ENCODE assay signal across 1 cellular context in the genomic region with DNA sequence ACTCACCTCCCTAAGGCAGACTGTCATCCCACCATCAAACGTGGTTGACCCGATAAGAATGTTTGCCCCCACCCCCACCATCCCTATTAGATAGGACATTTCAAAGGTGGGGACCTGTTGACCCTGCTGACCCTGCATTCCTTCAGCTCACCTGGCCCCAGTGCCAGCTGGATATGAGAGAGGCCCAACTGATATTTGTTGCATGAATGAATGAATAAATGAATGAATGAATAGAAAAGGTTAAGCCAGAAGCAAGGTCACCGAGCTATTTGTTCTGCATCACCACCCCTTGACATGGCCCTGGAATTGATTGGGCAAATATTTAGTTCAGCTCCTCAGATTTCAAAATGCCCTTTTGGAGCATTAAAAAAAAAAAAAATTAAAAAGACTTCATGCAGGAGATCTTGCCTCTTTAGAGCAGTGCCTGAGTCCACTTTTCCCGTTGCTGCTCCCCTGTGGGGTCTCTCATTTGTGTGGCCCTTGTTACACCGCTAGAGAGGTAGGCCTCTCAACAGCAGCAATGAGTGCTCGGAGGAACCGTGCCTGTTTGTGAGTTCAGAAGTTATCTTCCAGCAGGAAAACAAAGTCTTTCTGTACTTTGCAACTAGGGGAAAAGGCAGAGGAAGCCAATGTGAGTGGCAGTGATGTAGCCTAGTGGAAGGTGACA.
A peak's percentile ranks its signal among the peaks of the same experiment; 100 is the strongest.
TF ChIP-seq lines count a peak whose summit lies in the region.

No MANE protein-coding gene starts in this region.

TF ChIP-seq in HepG2, 621 proteins besides CTCF, POLR2A, EP300 and RAD21 (continued from another document and continues in another):
- TF ChIP-seq MAZ (IDR thresholded peaks at IDR 0.05; ENCODE audit: borderline replicate concordance, low read depth, low read length) (no peak), MAZ (CRISPR knock-in tag; IDR thresholded peaks at IDR 0.05; ENCODE audit: low read depth) (no peak), NFE2 (CRISPR knock-in tag; IDR thresholded peaks at IDR 0.05) (no peak), ZSCAN31 (CRISPR knock-in tag; IDR thresholded peaks at IDR 0.05; ENCODE audit: low read depth) (0 out of 2 replicates have a peak, but pooled peaks have one; percentile 65), POLR2G (IDR thresholded peaks at IDR 0.05; ENCODE audit: low read depth, low read length) (no peak), CENPX (CRISPR knock-in tag; IDR thresholded peaks at IDR 0.05) (no peak), AGO2 (optimal IDR thresholded peaks at IDR 0.05; ENCODE audit: low read depth, low read length) (no peak), ZNF644 (CRISPR knock-in tag; IDR thresholded peaks at IDR 0.05; ENCODE audit: low read depth) (0 out of 2 replicates have a peak, but pooled peaks have one; percentile 50), ZNF17 (CRISPR knock-in tag; IDR thresholded peaks at IDR 0.05) (no peak), SMAD9 (CRISPR knock-in tag; IDR thresholded peaks at IDR 0.05) (no peak), MIXL1 (CRISPR knock-in tag; IDR thresholded peaks at IDR 0.05) (peak; percentile 70), ATAD3A (CRISPR knock-in tag; IDR thresholded peaks at IDR 0.05) (no peak), GATAD1 (CRISPR knock-in tag; IDR thresholded peaks at IDR 0.05) (no peak), FOXM1 (CRISPR knock-in tag; IDR thresholded peaks at IDR 0.05) (no peak), ZNF749 (CRISPR knock-in tag; IDR thresholded peaks at IDR 0.05; ENCODE audit: borderline replicate concordance) (no peak), ZNF878 (CRISPR knock-in tag; IDR thresholded peaks at IDR 0.05) (no peak), ZNF335 (CRISPR knock-in tag; IDR thresholded peaks at IDR 0.05) (no peak), ZNF850 (CRISPR knock-in tag; conservative IDR thresholded peaks at IDR 0.05) (no peak), SP1 (IDR thresholded peaks at IDR 0.05) (no peak), SP1 (CRISPR knock-in tag; IDR thresholded peaks at IDR 0.05) (no peak), ZNF484 (CRISPR knock-in tag; IDR thresholded peaks at IDR 0.05; ENCODE audit: borderline replicate concordance, low read depth) (no peak), RFXANK (CRISPR knock-in tag; IDR thresholded peaks at IDR 0.05) (no peak), SYNCRIP (IDR thresholded peaks at IDR 0.05; ENCODE audit: insufficient read depth, low read depth, low read length) (no peak), EZH2 (conservative IDR thresholded peaks at IDR 0.05; ENCODE audit: low read depth, low read length) (no peak), ZNF296 (CRISPR knock-in tag; conservative IDR thresholded peaks at IDR 0.05) (no peak), ZNF562 (CRISPR knock-in tag; IDR thresholded peaks at IDR 0.05; ENCODE audit: borderline replicate concordance) (no peak), TOPORS (CRISPR knock-in tag; IDR thresholded peaks at IDR 0.05) (peak; percentile 37; the same call in 1 of the 2 replicates), SAFB2 (CRISPR knock-in tag; IDR thresholded peaks at IDR 0.05; ENCODE audit: borderline replicate concordance, low read depth) (0 out of 2 replicates have a peak, but pooled peaks have one; percentile 16), NR2F1 (CRISPR knock-in tag; IDR thresholded peaks at IDR 0.05) (peak; percentile 78 to 94; a peak in 3 of 4 replicates), ZNF234 (CRISPR knock-in tag; conservative IDR thresholded peaks at IDR 0.05) (no peak), FIP1L1 (IDR thresholded peaks at IDR 0.05; ENCODE audit: borderline replicate concordance, insufficient read depth, low read depth, low read length) (no peak)
- TF ChIP-seq, protein P1, sequence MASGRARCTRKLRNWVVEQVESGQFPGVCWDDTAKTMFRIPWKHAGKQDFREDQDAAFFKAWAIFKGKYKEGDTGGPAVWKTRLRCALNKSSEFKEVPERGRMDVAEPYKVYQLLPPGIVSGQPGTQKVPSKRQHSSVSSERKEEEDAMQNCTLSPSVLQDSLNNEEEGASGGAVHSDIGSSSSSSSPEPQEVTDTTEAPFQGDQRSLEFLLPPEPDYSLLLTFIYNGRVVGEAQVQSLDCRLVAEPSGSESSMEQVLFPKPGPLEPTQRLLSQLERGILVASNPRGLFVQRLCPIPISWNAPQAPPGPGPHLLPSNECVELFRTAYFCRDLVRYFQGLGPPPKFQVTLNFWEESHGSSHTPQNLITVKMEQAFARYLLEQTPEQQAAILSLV (CRISPR knock-in tag; IDR thresholded peaks at IDR 0.05; ENCODE audit: borderline replicate concordance): peak; percentile 50; the same call in 1 of the 2 replicates
- TF ChIP-seq, protein P2, sequence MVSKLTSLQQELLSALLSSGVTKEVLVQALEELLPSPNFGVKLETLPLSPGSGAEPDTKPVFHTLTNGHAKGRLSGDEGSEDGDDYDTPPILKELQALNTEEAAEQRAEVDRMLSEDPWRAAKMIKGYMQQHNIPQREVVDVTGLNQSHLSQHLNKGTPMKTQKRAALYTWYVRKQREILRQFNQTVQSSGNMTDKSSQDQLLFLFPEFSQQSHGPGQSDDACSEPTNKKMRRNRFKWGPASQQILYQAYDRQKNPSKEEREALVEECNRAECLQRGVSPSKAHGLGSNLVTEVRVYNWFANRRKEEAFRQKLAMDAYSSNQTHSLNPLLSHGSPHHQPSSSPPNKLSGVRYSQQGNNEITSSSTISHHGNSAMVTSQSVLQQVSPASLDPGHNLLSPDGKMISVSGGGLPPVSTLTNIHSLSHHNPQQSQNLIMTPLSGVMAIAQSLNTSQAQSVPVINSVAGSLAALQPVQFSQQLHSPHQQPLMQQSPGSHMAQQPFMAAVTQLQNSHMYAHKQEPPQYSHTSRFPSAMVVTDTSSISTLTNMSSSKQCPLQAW (CRISPR knock-in tag; IDR thresholded peaks at IDR 0.05): 0 out of 2 replicates have a peak, but pooled peaks have one; percentile 8
- TF ChIP-seq, protein P3, sequence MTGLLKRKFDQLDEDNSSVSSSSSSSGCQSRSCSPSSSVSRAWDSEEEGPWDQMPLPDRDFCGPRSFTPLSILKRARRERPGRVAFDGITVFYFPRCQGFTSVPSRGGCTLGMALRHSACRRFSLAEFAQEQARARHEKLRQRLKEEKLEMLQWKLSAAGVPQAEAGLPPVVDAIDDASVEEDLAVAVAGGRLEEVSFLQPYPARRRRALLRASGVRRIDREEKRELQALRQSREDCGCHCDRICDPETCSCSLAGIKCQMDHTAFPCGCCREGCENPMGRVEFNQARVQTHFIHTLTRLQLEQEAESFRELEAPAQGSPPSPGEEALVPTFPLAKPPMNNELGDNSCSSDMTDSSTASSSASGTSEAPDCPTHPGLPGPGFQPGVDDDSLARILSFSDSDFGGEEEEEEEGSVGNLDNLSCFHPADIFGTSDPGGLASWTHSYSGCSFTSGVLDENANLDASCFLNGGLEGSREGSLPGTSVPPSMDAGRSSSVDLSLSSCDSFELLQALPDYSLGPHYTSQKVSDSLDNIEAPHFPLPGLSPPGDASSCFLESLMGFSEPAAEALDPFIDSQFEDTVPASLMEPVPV (CRISPR knock-in tag; IDR thresholded peaks at IDR 0.05): no peak
- TF ChIP-seq, protein P4, sequence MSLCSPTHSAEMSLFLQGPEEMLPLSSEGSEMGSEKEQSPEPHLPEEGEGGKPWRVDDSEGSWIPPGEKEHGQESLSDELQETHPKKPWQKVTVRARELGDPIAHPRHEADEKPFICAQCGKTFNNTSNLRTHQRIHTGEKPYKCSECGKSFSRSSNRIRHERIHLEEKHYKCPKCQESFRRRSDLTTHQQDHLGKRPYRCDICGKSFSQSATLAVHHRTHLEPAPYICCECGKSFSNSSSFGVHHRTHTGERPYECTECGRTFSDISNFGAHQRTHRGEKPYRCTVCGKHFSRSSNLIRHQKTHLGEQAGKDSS (CRISPR knock-in tag; IDR thresholded peaks at IDR 0.05; ENCODE audit: borderline replicate concordance, low read depth): no peak
- TF ChIP-seq, protein P5, sequence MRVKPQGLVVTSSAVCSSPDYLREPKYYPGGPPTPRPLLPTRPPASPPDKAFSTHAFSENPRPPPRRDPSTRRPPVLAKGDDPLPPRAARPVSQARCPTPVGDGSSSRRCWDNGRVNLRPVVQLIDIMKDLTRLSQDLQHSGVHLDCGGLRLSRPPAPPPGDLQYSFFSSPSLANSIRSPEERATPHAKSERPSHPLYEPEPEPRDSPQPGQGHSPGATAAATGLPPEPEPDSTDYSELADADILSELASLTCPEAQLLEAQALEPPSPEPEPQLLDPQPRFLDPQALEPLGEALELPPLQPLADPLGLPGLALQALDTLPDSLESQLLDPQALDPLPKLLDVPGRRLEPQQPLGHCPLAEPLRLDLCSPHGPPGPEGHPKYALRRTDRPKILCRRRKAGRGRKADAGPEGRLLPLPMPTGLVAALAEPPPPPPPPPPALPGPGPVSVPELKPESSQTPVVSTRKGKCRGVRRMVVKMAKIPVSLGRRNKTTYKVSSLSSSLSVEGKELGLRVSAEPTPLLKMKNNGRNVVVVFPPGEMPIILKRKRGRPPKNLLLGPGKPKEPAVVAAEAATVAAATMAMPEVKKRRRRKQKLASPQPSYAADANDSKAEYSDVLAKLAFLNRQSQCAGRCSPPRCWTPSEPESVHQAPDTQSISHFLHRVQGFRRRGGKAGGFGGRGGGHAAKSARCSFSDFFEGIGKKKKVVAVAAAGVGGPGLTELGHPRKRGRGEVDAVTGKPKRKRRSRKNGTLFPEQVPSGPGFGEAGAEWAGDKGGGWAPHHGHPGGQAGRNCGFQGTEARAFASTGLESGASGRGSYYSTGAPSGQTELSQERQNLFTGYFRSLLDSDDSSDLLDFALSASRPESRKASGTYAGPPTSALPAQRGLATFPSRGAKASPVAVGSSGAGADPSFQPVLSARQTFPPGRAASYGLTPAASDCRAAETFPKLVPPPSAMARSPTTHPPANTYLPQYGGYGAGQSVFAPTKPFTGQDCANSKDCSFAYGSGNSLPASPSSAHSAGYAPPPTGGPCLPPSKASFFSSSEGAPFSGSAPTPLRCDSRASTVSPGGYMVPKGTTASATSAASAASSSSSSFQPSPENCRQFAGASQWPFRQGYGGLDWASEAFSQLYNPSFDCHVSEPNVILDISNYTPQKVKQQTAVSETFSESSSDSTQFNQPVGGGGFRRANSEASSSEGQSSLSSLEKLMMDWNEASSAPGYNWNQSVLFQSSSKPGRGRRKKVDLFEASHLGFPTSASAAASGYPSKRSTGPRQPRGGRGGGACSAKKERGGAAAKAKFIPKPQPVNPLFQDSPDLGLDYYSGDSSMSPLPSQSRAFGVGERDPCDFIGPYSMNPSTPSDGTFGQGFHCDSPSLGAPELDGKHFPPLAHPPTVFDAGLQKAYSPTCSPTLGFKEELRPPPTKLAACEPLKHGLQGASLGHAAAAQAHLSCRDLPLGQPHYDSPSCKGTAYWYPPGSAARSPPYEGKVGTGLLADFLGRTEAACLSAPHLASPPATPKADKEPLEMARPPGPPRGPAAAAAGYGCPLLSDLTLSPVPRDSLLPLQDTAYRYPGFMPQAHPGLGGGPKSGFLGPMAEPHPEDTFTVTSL (CRISPR knock-in tag; IDR thresholded peaks at IDR 0.05; ENCODE audit: borderline replicate concordance): peak; percentile 82; the same call in 1 of the 2 replicates
- TF ChIP-seq, protein P6, sequence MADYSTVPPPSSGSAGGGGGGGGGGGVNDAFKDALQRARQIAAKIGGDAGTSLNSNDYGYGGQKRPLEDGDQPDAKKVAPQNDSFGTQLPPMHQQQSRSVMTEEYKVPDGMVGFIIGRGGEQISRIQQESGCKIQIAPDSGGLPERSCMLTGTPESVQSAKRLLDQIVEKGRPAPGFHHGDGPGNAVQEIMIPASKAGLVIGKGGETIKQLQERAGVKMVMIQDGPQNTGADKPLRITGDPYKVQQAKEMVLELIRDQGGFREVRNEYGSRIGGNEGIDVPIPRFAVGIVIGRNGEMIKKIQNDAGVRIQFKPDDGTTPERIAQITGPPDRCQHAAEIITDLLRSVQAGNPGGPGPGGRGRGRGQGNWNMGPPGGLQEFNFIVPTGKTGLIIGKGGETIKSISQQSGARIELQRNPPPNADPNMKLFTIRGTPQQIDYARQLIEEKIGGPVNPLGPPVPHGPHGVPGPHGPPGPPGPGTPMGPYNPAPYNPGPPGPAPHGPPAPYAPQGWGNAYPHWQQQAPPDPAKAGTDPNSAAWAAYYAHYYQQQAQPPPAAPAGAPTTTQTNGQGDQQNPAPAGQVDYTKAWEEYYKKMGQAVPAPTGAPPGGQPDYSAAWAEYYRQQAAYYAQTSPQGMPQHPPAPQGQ (CRISPR knock-in tag; IDR thresholded peaks at IDR 0.05; ENCODE audit: borderline replicate concordance): no peak
- TF ChIP-seq, protein P7, sequence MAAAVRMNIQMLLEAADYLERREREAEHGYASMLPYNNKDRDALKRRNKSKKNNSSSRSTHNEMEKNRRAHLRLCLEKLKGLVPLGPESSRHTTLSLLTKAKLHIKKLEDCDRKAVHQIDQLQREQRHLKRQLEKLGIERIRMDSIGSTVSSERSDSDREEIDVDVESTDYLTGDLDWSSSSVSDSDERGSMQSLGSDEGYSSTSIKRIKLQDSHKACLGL (CRISPR knock-in tag; IDR thresholded peaks at IDR 0.05): no peak
- TF ChIP-seq, protein P8, sequence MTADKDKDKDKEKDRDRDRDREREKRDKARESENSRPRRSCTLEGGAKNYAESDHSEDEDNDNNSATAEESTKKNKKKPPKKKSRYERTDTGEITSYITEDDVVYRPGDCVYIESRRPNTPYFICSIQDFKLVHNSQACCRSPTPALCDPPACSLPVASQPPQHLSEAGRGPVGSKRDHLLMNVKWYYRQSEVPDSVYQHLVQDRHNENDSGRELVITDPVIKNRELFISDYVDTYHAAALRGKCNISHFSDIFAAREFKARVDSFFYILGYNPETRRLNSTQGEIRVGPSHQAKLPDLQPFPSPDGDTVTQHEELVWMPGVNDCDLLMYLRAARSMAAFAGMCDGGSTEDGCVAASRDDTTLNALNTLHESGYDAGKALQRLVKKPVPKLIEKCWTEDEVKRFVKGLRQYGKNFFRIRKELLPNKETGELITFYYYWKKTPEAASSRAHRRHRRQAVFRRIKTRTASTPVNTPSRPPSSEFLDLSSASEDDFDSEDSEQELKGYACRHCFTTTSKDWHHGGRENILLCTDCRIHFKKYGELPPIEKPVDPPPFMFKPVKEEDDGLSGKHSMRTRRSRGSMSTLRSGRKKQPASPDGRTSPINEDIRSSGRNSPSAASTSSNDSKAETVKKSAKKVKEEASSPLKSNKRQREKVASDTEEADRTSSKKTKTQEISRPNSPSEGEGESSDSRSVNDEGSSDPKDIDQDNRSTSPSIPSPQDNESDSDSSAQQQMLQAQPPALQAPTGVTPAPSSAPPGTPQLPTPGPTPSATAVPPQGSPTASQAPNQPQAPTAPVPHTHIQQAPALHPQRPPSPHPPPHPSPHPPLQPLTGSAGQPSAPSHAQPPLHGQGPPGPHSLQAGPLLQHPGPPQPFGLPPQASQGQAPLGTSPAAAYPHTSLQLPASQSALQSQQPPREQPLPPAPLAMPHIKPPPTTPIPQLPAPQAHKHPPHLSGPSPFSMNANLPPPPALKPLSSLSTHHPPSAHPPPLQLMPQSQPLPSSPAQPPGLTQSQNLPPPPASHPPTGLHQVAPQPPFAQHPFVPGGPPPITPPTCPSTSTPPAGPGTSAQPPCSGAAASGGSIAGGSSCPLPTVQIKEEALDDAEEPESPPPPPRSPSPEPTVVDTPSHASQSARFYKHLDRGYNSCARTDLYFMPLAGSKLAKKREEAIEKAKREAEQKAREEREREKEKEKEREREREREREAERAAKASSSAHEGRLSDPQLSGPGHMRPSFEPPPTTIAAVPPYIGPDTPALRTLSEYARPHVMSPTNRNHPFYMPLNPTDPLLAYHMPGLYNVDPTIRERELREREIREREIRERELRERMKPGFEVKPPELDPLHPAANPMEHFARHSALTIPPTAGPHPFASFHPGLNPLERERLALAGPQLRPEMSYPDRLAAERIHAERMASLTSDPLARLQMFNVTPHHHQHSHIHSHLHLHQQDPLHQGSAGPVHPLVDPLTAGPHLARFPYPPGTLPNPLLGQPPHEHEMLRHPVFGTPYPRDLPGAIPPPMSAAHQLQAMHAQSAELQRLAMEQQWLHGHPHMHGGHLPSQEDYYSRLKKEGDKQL (CRISPR knock-in tag; IDR thresholded peaks at IDR 0.05; ENCODE audit: low read depth): peak; percentile 71
